Comparison of ENCODE assay signal across 18 cellular contexts in genomic region chr3:56823984-56824703, GRCh38. TPM values are rescaled to one million over a fixed set of nuclear protein-coding genes. Genes with fewer than 3 reads are reported as not detected.
A peak's percentile ranks its signal among the peaks of the same experiment; 100 is the strongest.
DNase-seq lines count a peak whose midpoint lies in the region; ATAC-seq and TF ChIP-seq lines count a peak whose summit lies in the region.
"Had no signal": no experiment of that assay in that cellular context is flagged by ENCODE, and none has a peak within 500 bp of the region (broad histone marks: within the 10 kb centered on the region; RNA-seq: fewer than 3 reads in every experiment).

No MANE protein-coding gene starts in this region.

- H3K27ac ChIP-seq in HUES6 (ENCODE audit: low read depth, low read length) (peak overlapping the region; percentile 61; the same call in 1 of the 2 replicates), smooth muscle cell (ENCODE audit: low read depth) (no peak overlapping the region)
- H3K27ac ChIP-seq: left ventricle myocardium inferior had no signal

- TF ChIP-seq CTCF in smooth muscle cell (IDR thresholded peaks at IDR 0.05; ENCODE audit: borderline replicate concordance, insufficient read depth, poor library complexity, severe bottlenecking): no peak

- WGBS in smooth muscle cell (ENCODE audit: low lambda C conversion rate): 14% methylated on average over 4 of the region's 4 CpGs

- H3K9ac ChIP-seq in HUES6 (ENCODE audit: low read length) (no peak overlapping the region), smooth muscle cell (ENCODE audit: low read depth) (no peak overlapping the region)

- no peaks in the 10 kb centered on the region for H4K20me1 ChIP-seq in smooth muscle cell (ENCODE audit: low read depth)

- no peak overlapping the region for H2AFZ ChIP-seq in smooth muscle cell (ENCODE audit: low read depth)

- peak overlapping the region; percentile 43 for H3K4me2 ChIP-seq in smooth muscle cell

- ATAC-seq in activated T-cell treated with anti-CD3 and anti-CD28 coated beads, Interleukin-2, amount 50 U/mL, for 4 hours: no peak
- no peak for ATAC-seq in activated naive CD8-positive, alpha-beta T cell treated with anti-CD3 and anti-CD28 coated beads, Interleukin-2, amount 10 ng/mL, durations not matched to agents 7 days and 5 days (ENCODE audit: low read depth)

- no peak for DNase-seq in activated T-cell treated with anti-CD3 and anti-CD28 coated beads, Interleukin-2, amount 50 U/mL, for 24 hours
- no peak for DNase-seq in activated T-cell treated with anti-CD3 and anti-CD28 coated beads, Interleukin-2, amount 50 U/mL, for 4 hours
- DNase-seq in activated naive CD8-positive, alpha-beta T cell treated with anti-CD3 and anti-CD28 coated beads, Interleukin-2, amount 10 ng/mL, durations not matched to agents 7 days and 5 days: no peak
- no peak for DNase-seq in smooth muscle cell (lab: John Stamatoyannopoulos, UW; ENCODE audit: unreplicated experiment)
- DNase-seq in HPDE6-E6E7 (ENCODE audit: extremely low spot score): no peak
- no peak for DNase-seq in ureter (ENCODE audit: low spot score)
- no peak for DNase-seq in medulla oblongata (ENCODE audit: extremely low spot score)
- DNase-seq: activated CD4-positive, alpha-beta T cell treated with anti-CD3 and anti-CD28 coated beads for 4 hours; CD4-positive, CD25-positive, alpha-beta regulatory T cell; dorsolateral prefrontal cortex; GOT3; left ventricle myocardium inferior; MM.1S; NCI-H187 treated with DMSO at 0.1 percent for 48 hours; SHP77 treated with DMSO at 0.1 percent for 48 hours; stimulated activated CD4-positive, alpha-beta T cell treated with anti-CD3 and anti-CD28 coated beads, Interleukin-2, amount 100 ng/mL, for 48 hours; T1000 had no signal

- H3K79me2 ChIP-seq in smooth muscle cell (ENCODE audit: low read depth): peaks cover 8% of the 10 kb centered on the region

- peak overlapping the region; percentile 47 for H3K27ac Mint-ChIP-seq in activated T-cell treated with anti-CD3 and anti-CD28 coated beads, Interleukin-2, amount 50 U/mL, for 24 hours
- peak overlapping the region; percentile 32 for H3K27ac Mint-ChIP-seq in activated naive CD8-positive, alpha-beta T cell treated with anti-CD3 and anti-CD28 coated beads, Interleukin-2, amount 10 ng/mL, durations not matched to agents 7 days and 5 days

- no peak overlapping the region for H3K4me3 Mint-ChIP-seq in activated T-cell treated with anti-CD3 and anti-CD28 coated beads, Interleukin-2, amount 50 U/mL, for 24 hours
- H3K4me3 Mint-ChIP-seq in activated T-cell treated with anti-CD3 and anti-CD28 coated beads, Interleukin-2, amount 50 U/mL, for 4 hours: no peak overlapping the region
- H3K4me3 Mint-ChIP-seq in activated naive CD8-positive, alpha-beta T cell treated with anti-CD3 and anti-CD28 coated beads, Interleukin-2, amount 10 ng/mL, durations not matched to agents 7 days and 5 days: peak overlapping the region; percentile 36

- H3K27me3 ChIP-seq in HUES6 (ENCODE audit: control insufficient read depth, insufficient read depth, low read length): no peaks in the 10 kb centered on the region
- no peaks in the 10 kb centered on the region for H3K27me3 ChIP-seq in smooth muscle cell (ENCODE audit: low read depth)
- H3K27me3 ChIP-seq: dorsolateral prefrontal cortex had no signal

- no peaks in the 10 kb centered on the region for H3K9me3 Mint-ChIP-seq in activated T-cell treated with anti-CD3 and anti-CD28 coated beads, Interleukin-2, amount 50 U/mL, for 24 hours
- H3K9me3 Mint-ChIP-seq in activated T-cell treated with anti-CD3 and anti-CD28 coated beads, Interleukin-2, amount 50 U/mL, for 4 hours: no peaks in the 10 kb centered on the region
- H3K9me3 Mint-ChIP-seq in activated naive CD8-positive, alpha-beta T cell treated with anti-CD3 and anti-CD28 coated beads, Interleukin-2, amount 10 ng/mL, durations not matched to agents 7 days and 5 days: no peaks in the 10 kb centered on the region

- H3K36me3 ChIP-seq in HUES6 (ENCODE audit: control insufficient read depth, insufficient read depth, low read length) (no peaks in the 10 kb centered on the region), smooth muscle cell (ENCODE audit: low read depth) (no peaks in the 10 kb centered on the region)
- H3K36me3 ChIP-seq: left ventricle myocardium inferior had no signal

- H3K4me3 ChIP-seq in HUES6 (ENCODE audit: low read depth, low read length) (peak overlapping the region; percentile 23; the same call in 1 of the 2 replicates), smooth muscle cell (no peak overlapping the region)
- H3K4me3 ChIP-seq: left ventricle myocardium inferior had no signal

- peaks cover 55% of the 10 kb centered on the region for H3K4me1 Mint-ChIP-seq in activated T-cell treated with anti-CD3 and anti-CD28 coated beads, Interleukin-2, amount 50 U/mL, for 24 hours (ENCODE audit: low read depth)
- peaks cover 56% of the 10 kb centered on the region for H3K4me1 Mint-ChIP-seq in activated T-cell treated with anti-CD3 and anti-CD28 coated beads, Interleukin-2, amount 50 U/mL, for 4 hours (ENCODE audit: low read depth)
- H3K4me1 Mint-ChIP-seq in activated naive CD8-positive, alpha-beta T cell treated with anti-CD3 and anti-CD28 coated beads, Interleukin-2, amount 10 ng/mL, durations not matched to agents 7 days and 5 days: peaks cover 42% of the 10 kb centered on the region

- POLR2A ChIA-PET in activated naive CD8-positive, alpha-beta T cell treated with anti-CD3 and anti-CD28 coated beads, Interleukin-2, amount 10 ng/mL, durations not matched to agents 7 days and 5 days (lab: Charles Lee): interaction anchor here (1.0 to 1.1 kb wide), 2 partner anchors 16 to 21 kb away, joined by 3 to 4 read pairs; no protein-coding TSS in a partner anchor

- no peaks in the 10 kb centered on the region for H3K27me3 Mint-ChIP-seq in activated T-cell treated with anti-CD3 and anti-CD28 coated beads, Interleukin-2, amount 50 U/mL, for 24 hours
- H3K27me3 Mint-ChIP-seq in activated T-cell treated with anti-CD3 and anti-CD28 coated beads, Interleukin-2, amount 50 U/mL, for 4 hours (ENCODE audit: low read depth): no peaks in the 10 kb centered on the region
- H3K27me3 Mint-ChIP-seq in activated naive CD8-positive, alpha-beta T cell treated with anti-CD3 and anti-CD28 coated beads, Interleukin-2, amount 10 ng/mL, durations not matched to agents 7 days and 5 days: no peaks in the 10 kb centered on the region
- H3K27me3 Mint-ChIP-seq: CD4-positive, CD25-positive, alpha-beta regulatory T cell had no signal

- no peaks in the 10 kb centered on the region for H3K9me3 ChIP-seq in HUES6 (ENCODE audit: control insufficient read depth, insufficient read depth, low read depth, low read length)
- H3K9me3 ChIP-seq in smooth muscle cell (replicated peaks; ENCODE audit: low read depth): no peaks in the 10 kb centered on the region
- H3K9me3 ChIP-seq: left ventricle myocardium inferior had no signal

- H3F3A ChIP-seq in smooth muscle cell (ENCODE audit: low read depth): peaks cover 8% of the 10 kb centered on the region

- H3K4me1 ChIP-seq in HUES6 (ENCODE audit: control insufficient read depth, insufficient read depth, low read length): peaks cover 37% of the 10 kb centered on the region
- peaks cover 17% of the 10 kb centered on the region for H3K4me1 ChIP-seq in smooth muscle cell (ENCODE audit: low read depth)

- no peaks in the 10 kb centered on the region for H3K36me3 Mint-ChIP-seq in activated T-cell treated with anti-CD3 and anti-CD28 coated beads, Interleukin-2, amount 50 U/mL, for 24 hours (ENCODE audit: low read depth)
- H3K36me3 Mint-ChIP-seq in activated T-cell treated with anti-CD3 and anti-CD28 coated beads, Interleukin-2, amount 50 U/mL, for 4 hours (ENCODE audit: insufficient read depth): no peaks in the 10 kb centered on the region
- H3K36me3 Mint-ChIP-seq in activated naive CD8-positive, alpha-beta T cell treated with anti-CD3 and anti-CD28 coated beads, Interleukin-2, amount 10 ng/mL, durations not matched to agents 7 days and 5 days: peaks cover 10% of the 10 kb centered on the region

RNA-seq across cellular contexts. Expression of gene ARHGEF3, which starts 22.4 kb away (rescaled TPM):
- total RNA-seq in activated T-cell treated with anti-CD3 and anti-CD28 coated beads, Interleukin-2, amount 50 U/mL, for 4 hours: 10 to 100 TPM; 42.4 to 53.9 (median 44.7) TPM
- total RNA-seq in activated naive CD8-positive, alpha-beta T cell treated with anti-CD3 and anti-CD28 coated beads, Interleukin-2, amount 10 ng/mL, durations not matched to agents 7 days and 5 days: 100 to 1,000 TPM; 130 TPM
- total RNA-seq in smooth muscle cell: 131 and 139 TPM in 2 replicates
- 90.5 and 137 TPM in 2 replicates for polyA plus RNA-seq in smooth muscle cell
- total RNA-seq in ureter: 50.0 TPM
